In genomic region chr10:15238553-15239335, GRCh38 we compare ENCODE assay signal across 11 cellular contexts.
A peak's percentile ranks its signal among the peaks of the same experiment; 100 is the strongest.
DNase-seq lines count a peak whose midpoint lies in the region; ATAC-seq and TF ChIP-seq lines count a peak whose summit lies in the region.
"Had no signal": no experiment of that assay in that cellular context is flagged by ENCODE, and none has a peak within 500 bp of the region (broad histone marks: within the 10 kb centered on the region; RNA-seq: fewer than 3 reads in every experiment).

No MANE protein-coding gene starts in this region.

- DNase-seq in EL (peak; percentile 36), NCI-H187 treated with DMSO at 0.1 percent for 48 hours (lab: John Stamatoyannopoulos, UW) (peak; percentile 54), cerebellar cortex (ENCODE audit: low spot score) (peak; percentile 55), neural progenitor cell (ENCODE audit: low spot score) (no peak), NCI-H774 (lab: John Stamatoyannopoulos, UW) (no peak)
- DNase-seq: dorsolateral prefrontal cortex, midbrain, RPMI8226 had no signal

- no peaks in the 10 kb centered on the region for H4K20me1 ChIP-seq in neural progenitor cell (ENCODE audit: low read depth)

- H3K4me2 ChIP-seq in neural progenitor cell, result no peak overlapping the region

- ATAC-seq in GM21723 (IDR thresholded peaks at IDR 0.05; ENCODE audit: unreplicated experiment) (no peak), GM21529 (IDR thresholded peaks at IDR 0.05; ENCODE audit: unreplicated experiment) (no peak)
- ATAC-seq: sciatic nerve had no signal

- H3K36me3 Mint-ChIP-seq in neural progenitor cell, result peaks cover 9% of the 10 kb centered on the region

- no peak overlapping the region for H3K4me3 Mint-ChIP-seq in neural progenitor cell

- H3K79me2 ChIP-seq in neural progenitor cell (ENCODE audit: low read depth), result no peaks in the 10 kb centered on the region

- no peaks in the 10 kb centered on the region for H3K27me3 Mint-ChIP-seq in neural progenitor cell (ENCODE audit: insufficient read depth, low read depth)

- no peak overlapping the region for H3K9ac ChIP-seq in neural progenitor cell

- no peaks in the 10 kb centered on the region for H3K36me3 ChIP-seq in neural progenitor cell

- no peak overlapping the region for H3K27ac ChIP-seq in neural progenitor cell

- no peaks in the 10 kb centered on the region for H3K4me1 ChIP-seq in neural progenitor cell

- H3K4me3 ChIP-seq in neural progenitor cell, result no peak overlapping the region
- H3K4me3 ChIP-seq: dorsolateral prefrontal cortex had no signal

- no peaks in the 10 kb centered on the region for H3F3A ChIP-seq in neural progenitor cell (ENCODE audit: low read depth)

- H3K27me3 ChIP-seq in neural progenitor cell, result no peaks in the 10 kb centered on the region
- H3K27me3 ChIP-seq: dorsolateral prefrontal cortex had no signal

- no peak overlapping the region for H2AFZ ChIP-seq in neural progenitor cell (replicated peaks)

- H3K9me3 Mint-ChIP-seq in neural progenitor cell, result no peaks in the 10 kb centered on the region

- no peak for TF ChIP-seq CTCF in neural progenitor cell (IDR thresholded peaks at IDR 0.05)

- H3K4me1 Mint-ChIP-seq in neural progenitor cell, result no peaks in the 10 kb centered on the region

- peak overlapping the region; percentile 50 for H3K27ac Mint-ChIP-seq in neural progenitor cell

- H3K9me3 ChIP-seq in neural progenitor cell (ENCODE audit: low read depth), result no peaks in the 10 kb centered on the region

Comparison
In these comparisons a context has a peak if more than half of its experiments do, and no peak if none do; other contexts are left out.
1. DNase-seq: peak in EL (single experiment), NCI-H187 treated with DMSO at 0.1 percent for 48 hours (single experiment) and cerebellar cortex (single experiment); none in neural progenitor cell (single experiment) and NCI-H774 (single experiment).